Comparison of ENCODE assay signal across 26 cellular contexts in the genomic region with DNA sequence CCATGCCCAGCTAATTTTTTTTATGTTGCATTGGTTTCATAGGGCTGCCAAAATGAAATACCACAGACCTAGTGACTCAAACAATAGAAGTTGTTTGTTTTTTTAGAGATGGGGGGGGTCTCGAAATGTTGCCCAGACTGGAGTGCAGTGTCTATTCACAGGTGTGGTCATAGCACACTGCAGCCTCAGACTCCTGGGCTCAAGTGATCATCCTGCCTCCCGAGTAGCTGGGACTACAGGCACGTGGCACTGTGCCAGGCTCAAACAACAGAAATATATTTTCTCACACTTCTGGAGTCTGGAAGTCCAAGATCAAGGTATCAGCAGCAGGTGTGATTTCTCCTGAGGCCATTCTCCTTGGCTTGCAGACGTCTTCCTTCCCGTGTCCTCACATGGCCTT. TPM values are rescaled to one million over a fixed set of nuclear protein-coding genes. Genes with fewer than 3 reads are reported as not detected.
DNase-seq lines count a peak whose midpoint lies in the region; ATAC-seq and TF ChIP-seq lines count a peak whose summit lies in the region.
"Had no signal": no experiment of that assay in that cellular context is flagged by ENCODE, and none has a peak within 500 bp of the region (broad histone marks: within the 10 kb centered on the region; RNA-seq: fewer than 3 reads in every experiment).

No MANE protein-coding gene starts in this region.

- no peaks in the 10 kb centered on the region for H3K9me3 ChIP-seq in breast epithelium
- H3K9me3 ChIP-seq in transverse colon = no peaks in the 10 kb centered on the region
- H3K9me3 ChIP-seq: left lung, vagina had no signal

- no peaks in the 10 kb centered on the region for H3K4me1 Mint-ChIP-seq in MCF 10A (ENCODE audit: insufficient read depth, unreplicated experiment)
- H3K4me1 Mint-ChIP-seq: B cell; immature natural killer cell; stimulated activated memory B cell treated with anti-CD40 and anti-IgM and Interleukin-4, amounts not matched to agents 10 μg/mL and 1 μg/mL and 100 μg/mL, for 72 hours had no signal

- no TSS peak for BruUV-seq in MCF 10A (replicated peaks; lab: Mats Ljungman, UMichigan)

- no peak for TF ChIP-seq CTCF in MCF 10A (IDR thresholded peaks at IDR 0.05; ENCODE audit: unreplicated experiment)
- no peak for TF ChIP-seq CTCF in breast epithelium (IDR thresholded peaks at IDR 0.05)
- no peak for TF ChIP-seq CTCF in astrocyte of the cerebellum (IDR thresholded peaks at IDR 0.05; ENCODE audit: low read depth, low read length, missing control alignments)
- no peak for TF ChIP-seq CTCF in transverse colon (IDR thresholded peaks at IDR 0.05)

- TF ChIP-seq POLR2A in breast epithelium (IDR thresholded peaks at IDR 0.05) (no peak), transverse colon (IDR thresholded peaks at IDR 0.05) (no peak)

- no peak overlapping the region for H3K4me3 Mint-ChIP-seq in MCF 10A (ENCODE audit: unreplicated experiment)
- H3K4me3 Mint-ChIP-seq: activated naive CD4-positive, alpha-beta T cell treated with anti-CD3 and anti-CD28 coated beads for 36 hours; B cell; immature natural killer cell; stimulated activated memory B cell treated with anti-CD40 and anti-IgM and Interleukin-4, amounts not matched to agents 10 μg/mL and 1 μg/mL and 100 μg/mL, for 72 hours had no signal

- no peak for ATAC-seq in HG02981 (IDR thresholded peaks at IDR 0.05; ENCODE audit: unreplicated experiment)
- ATAC-seq: left lung; sciatic nerve; stimulated activated memory B cell treated with anti-CD40 and anti-IgM and Interleukin-4, amounts not matched to agents 10 μg/mL and 1 μg/mL and 100 μg/mL, for 72 hours had no signal

- POLR2A ChIA-PET in MCF 10A (lab: Yijun Ruan, JAX) = interaction anchor here (0.7 to 0.8 kb wide), 2 partner anchors 23 to 68 kb away, joined by 3 read pairs; no protein-coding TSS in a partner anchor

- H3K9me3 Mint-ChIP-seq in MCF 10A (ENCODE audit: unreplicated experiment) = no peaks in the 10 kb centered on the region
- H3K9me3 Mint-ChIP-seq: activated naive CD4-positive, alpha-beta T cell treated with anti-CD3 and anti-CD28 coated beads for 36 hours; immature natural killer cell; stimulated activated memory B cell treated with anti-CD40 and anti-IgM and Interleukin-4, amounts not matched to agents 10 μg/mL and 1 μg/mL and 100 μg/mL, for 72 hours had no signal

- H3K27ac Mint-ChIP-seq in MCF 10A (ENCODE audit: low read depth, unreplicated experiment) = no peak overlapping the region
- H3K27ac Mint-ChIP-seq: activated naive CD4-positive, alpha-beta T cell treated with anti-CD3 and anti-CD28 coated beads for 36 hours; B cell; immature natural killer cell; stimulated activated memory B cell treated with anti-CD40 and anti-IgM and Interleukin-4, amounts not matched to agents 10 μg/mL and 1 μg/mL and 100 μg/mL, for 72 hours had no signal

- WGBS in transverse colon (ENCODE audit: low coverage in 1 of 2), 2 donors = 28 to 45% methylated on average over 4 to 5 of the region's 5 CpGs

- H3K27me3 ChIP-seq in breast epithelium (peaks cover 0 to 13% of the 10 kb centered on the region in 2 donors), transverse colon (peaks cover 16% of the 10 kb centered on the region)
- H3K27me3 ChIP-seq: vagina had no signal

- in situ Hi-C loops in astrocyte of the cerebellum (cut with HindIII; ENCODE audit: low sequenced_read_pairs) = no loop called here
- in situ Hi-C loops in transverse colon (cut with MboI; ENCODE audit: low pct_ligation_motif_present in 1 of 4, low pct_unique_long_range_greater_than_20kb in 1 of 4, low sequenced_read_pairs in 3 of 4) = no loop called here

- H3K27me3 Mint-ChIP-seq in MCF 10A (ENCODE audit: insufficient read depth, unreplicated experiment) = peaks cover 14% of the 10 kb centered on the region

- H3K27ac ChIP-seq in breast epithelium (no peak overlapping the region), transverse colon (no peak overlapping the region)
- H3K27ac ChIP-seq: cardiac muscle cell, left lung, SJSA1, vagina had no signal

- H3K36me3 ChIP-seq in breast epithelium (no peaks in the 10 kb centered on the region), transverse colon (no peaks in the 10 kb centered on the region)
- H3K36me3 ChIP-seq: cardiac muscle cell, left lung, SJSA1, vagina had no signal

- DNase-seq in MCF 10A (ENCODE audit: unreplicated experiment) (peak; percentile 74), breast epithelium (ENCODE audit: low spot score in 2 of 2) (no peak), astrocyte of the cerebellum (ENCODE audit: low read depth) (peak; percentile 35), kidney tubule cell (ENCODE audit: low spot score) (peak; percentile 49), inferior parietal cortex (ENCODE audit: extremely low spot score) (no peak), NCI-H2081 treated with DMSO at 0.1 percent for 48 hours (lab: John Stamatoyannopoulos, UW) (no peak), transverse colon (no peak)
- DNase-seq: activated CD4-positive, alpha-beta T cell treated with anti-CD3 and anti-CD28 coated beads, Interleukin-2, amount 50 U/mL, for 48 hours; activated CD4-positive, CD25-positive, alpha-beta regulatory T cell; activated naive CD4-positive, alpha-beta T cell treated with anti-CD3 and anti-CD28 coated beads for 36 hours; cortex of kidney; GDM1; hypothalamus; immature natural killer cell; KBM-7; left lung; NCI-H526; stimulated activated CD4-positive, alpha-beta T cell treated with anti-CD3 and anti-CD28 coated beads, Interleukin-4, amount 100 ng/mL, for 4 hours; T-helper 1 cell had no signal

- intact Hi-C loops in MCF 10A (cut with micrococcal nuclease) = no loop called here
- intact Hi-C loops in breast epithelium (cut with DNase I; ENCODE audit: low total_unique reads) = no loop called here
- intact Hi-C loops in transverse colon (cut with DNase I; ENCODE audit: low total_unique reads) = no loop called here

- TF ChIP-seq EP300 in transverse colon (IDR thresholded peaks at IDR 0.05; ENCODE audit: low read depth) = no peak

- no peaks in the 10 kb centered on the region for H3K36me3 Mint-ChIP-seq in MCF 10A (ENCODE audit: insufficient read depth, unreplicated experiment)
- H3K36me3 Mint-ChIP-seq: immature natural killer cell; stimulated activated memory B cell treated with anti-CD40 and anti-IgM and Interleukin-4, amounts not matched to agents 10 μg/mL and 1 μg/mL and 100 μg/mL, for 72 hours had no signal

- H3K4me3 ChIP-seq in breast epithelium = no peak overlapping the region
- no peak overlapping the region for H3K4me3 ChIP-seq in astrocyte of the cerebellum (ENCODE audit: low read depth, low read length)
- no peak overlapping the region for H3K4me3 ChIP-seq in transverse colon
- H3K4me3 ChIP-seq: cardiac muscle cell, left lung, SJSA1, vagina had no signal

- no peaks in the 10 kb centered on the region for H3K4me1 ChIP-seq in breast epithelium
- H3K4me1 ChIP-seq in transverse colon = no peaks in the 10 kb centered on the region
- H3K4me1 ChIP-seq: left lung, SJSA1, vagina had no signal

- CTCF ChIA-PET in MCF 10A (lab: Yijun Ruan, JAX) = interaction anchor here (0.5 to 1.3 kb wide), 2 partner anchors 23 to 142 kb away, joined by 5 read pairs; no protein-coding TSS in a partner anchor

RNA-seq across cellular contexts. Expression of a gene that starts 6.6 kb away (rescaled TPM):
- total RNA-seq in MCF 10A (2022) (0.05 TPM in 2 replicates), breast epithelium (1 to 10 TPM; 1.3 to 5.4 (median 1.8) TPM), transverse colon (1 to 10 TPM; 1.5 to 8.9 (median 4.2) TPM)
- total RNA-seq: SJSA1 had no signal

Comparison
In these comparisons a context has a peak if more than half of its experiments do, and no peak if none do; other contexts are left out.
1. DNase-seq: peak in MCF 10A (single experiment), astrocyte of the cerebellum (single experiment) and kidney tubule cell (single experiment); none in breast epithelium (0 of 2), inferior parietal cortex (single experiment), NCI-H2081 treated with DMSO at 0.1 percent for 48 hours (single experiment) and transverse colon (single experiment).